In the genomic region with DNA sequence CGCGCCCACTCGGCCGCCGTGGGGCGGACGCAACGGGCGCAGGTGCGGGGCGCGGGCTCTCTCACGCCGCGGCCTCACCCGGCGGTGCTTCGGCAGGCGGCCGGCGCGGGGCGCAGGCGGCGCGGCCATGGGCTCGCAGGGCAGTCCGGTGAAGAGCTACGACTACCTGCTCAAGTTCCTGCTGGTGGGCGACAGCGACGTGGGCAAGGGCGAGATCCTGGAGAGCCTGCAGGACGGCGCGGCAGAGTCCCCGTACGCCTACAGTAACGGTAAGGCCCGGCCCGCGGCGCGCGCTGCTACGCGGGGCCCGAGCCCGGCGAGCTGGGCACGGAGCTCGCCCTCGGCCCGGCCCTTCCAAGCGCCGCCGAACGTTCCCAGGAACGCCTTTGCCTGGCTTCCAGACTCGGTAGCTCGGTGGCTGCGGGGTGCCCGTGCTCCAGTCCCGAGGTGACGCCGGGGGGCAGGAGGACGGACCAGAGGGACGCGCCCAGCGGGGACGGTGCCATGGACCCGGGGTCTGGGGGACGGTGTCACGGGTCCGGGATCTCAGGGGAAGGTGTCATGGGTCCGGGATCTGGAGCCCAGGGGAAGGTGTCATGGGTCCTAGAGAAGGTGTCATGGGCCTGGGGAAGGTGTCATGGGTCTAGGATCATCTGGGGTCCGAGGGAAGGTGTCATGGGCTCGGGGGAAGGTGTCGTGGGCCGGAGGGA, we compare ENCODE assay signal across 8 cellular contexts. TPM values are rescaled to one million over a fixed set of nuclear protein-coding genes. Genes with fewer than 3 reads are reported as not detected.
A peak's percentile ranks its signal among the peaks of the same experiment; 100 is the strongest.
DNase-seq lines count a peak whose midpoint lies in the region; ATAC-seq and TF ChIP-seq lines count a peak whose summit lies in the region.

No MANE protein-coding gene starts in this region.

- no peaks in the 10 kb centered on the region for H3K9me3 Mint-ChIP-seq in activated CD4-positive, alpha-beta T cell treated with anti-CD3 and anti-CD28 coated beads for 36 hours (ENCODE audit: low read depth)

- H3K4me1 ChIP-seq in PC-3 (ENCODE audit: insufficient read depth, low read length) (peaks cover 28% of the 10 kb centered on the region), neutrophil (ENCODE audit: control insufficient read depth in 1 of 2, insufficient read depth in 1 of 2, low read depth in 1 of 2, low read length in 1 of 2) (peaks cover 63 to 67% of the 10 kb centered on the region in 2 experiments)

- intact Hi-C loops in activated CD4-positive, alpha-beta T cell treated with anti-CD3 and anti-CD28 coated beads for 36 hours (cut with DNase I, micrococcal nuclease), result no loop called here
- intact Hi-C loops in PC-3 (cut with micrococcal nuclease), result no loop called here

- peaks cover 12% of the 10 kb centered on the region; the same call in 1 of the 2 replicates for H4K20me1 ChIP-seq in PC-3 (ENCODE audit: low read length)

- no peak overlapping the region for H3K27ac ChIP-seq in PC-3 (ENCODE audit: low read length)
- peak overlapping the region; percentile 96 for H3K27ac ChIP-seq in neutrophil

- ATAC-seq in activated CD4-positive, alpha-beta T cell treated with anti-CD3 and anti-CD28 coated beads for 36 hours, result no peak
- ATAC-seq in PC-3 (peak; percentile 1; the same call in 1 of the 2 replicates), HG03442 (IDR thresholded peaks at IDR 0.05; ENCODE audit: unreplicated experiment) (no peak), HG03571 (IDR thresholded peaks at IDR 0.05; ENCODE audit: unreplicated experiment) (no peak)

- H3K27me3 ChIP-seq in PC-3 (ENCODE audit: low read length) (no peaks in the 10 kb centered on the region), neutrophil (peaks cover 9% of the 10 kb centered on the region)

- CTCF ChIA-PET in activated CD4-positive, alpha-beta T cell treated with anti-CD3 and anti-CD28 coated beads for 36 hours (lab: Charles Lee), result interaction anchor here (0.5 to 0.6 kb wide), 2 partner anchors 33 to 59 kb away, joined by 3 read pairs; partner anchors contain the start of gene WDR90
- CTCF ChIA-PET in PC-3 (lab: Charles Lee), result interaction anchor here (0.6 to 1.2 kb wide), 2 partner anchors 46 to 71 kb away, joined by 3 read pairs; partner anchors contain the start of gene METTL26

- H3K27me3 Mint-ChIP-seq in activated CD4-positive, alpha-beta T cell treated with anti-CD3 and anti-CD28 coated beads for 36 hours, result no peaks in the 10 kb centered on the region

- peak overlapping the region; percentile 69 for H3K27ac Mint-ChIP-seq in activated CD4-positive, alpha-beta T cell treated with anti-CD3 and anti-CD28 coated beads for 36 hours

- H3K4me3 Mint-ChIP-seq in activated CD4-positive, alpha-beta T cell treated with anti-CD3 and anti-CD28 coated beads for 36 hours, result peak overlapping the region; percentile 79

- H3K4me3 ChIP-seq in PC-3 (ENCODE audit: low read length) (peak overlapping the region; percentile 91), epithelial cell of esophagus (ENCODE audit: low read length) (peak overlapping the region; percentile 88), neutrophil (ENCODE audit: low read depth in 1 of 2, low read length in 1 of 2) (peak overlapping the region; percentile 72 to 73)

- peak overlapping the region; percentile 97 for H3K4me2 ChIP-seq in PC-3 (ENCODE audit: low read length)

- H3K36me3 Mint-ChIP-seq in activated CD4-positive, alpha-beta T cell treated with anti-CD3 and anti-CD28 coated beads for 36 hours (ENCODE audit: low read depth), result peaks cover 13% of the 10 kb centered on the region

- no peak for TF ChIP-seq CTCF in PC-3 (conservative IDR thresholded peaks at IDR 0.05; ENCODE audit: low read depth, low read length)
- no peak for TF ChIP-seq CTCF in epithelial cell of esophagus (IDR thresholded peaks at IDR 0.05; ENCODE audit: insufficient read depth, low read depth, low read length, missing control alignments)
- TF ChIP-seq CTCF in neutrophil (IDR thresholded peaks at IDR 0.05), result no peak

- peak; percentile 47 for DNase-seq in activated CD4-positive, alpha-beta T cell treated with anti-CD3 and anti-CD28 coated beads for 36 hours
- DNase-seq in activated CD4-positive, alpha-beta T cell treated with anti-CD3 and anti-CD28 coated beads, Interleukin-2, amount 50 U/mL, for 1 hour, result no peak
- DNase-seq in PC-3, result peak; percentile 23
- peak; percentile 54 for DNase-seq in epithelial cell of esophagus (ENCODE audit: low read depth)
- no peak for DNase-seq in erythroblast (lab: John Stamatoyannopoulos, UW)

- no TSS peak for BruUV-seq in PC-3 (replicated peaks; lab: Mats Ljungman, UMichigan)

- no peaks in the 10 kb centered on the region for H3F3A ChIP-seq in PC-3 (ENCODE audit: low read length, unreplicated experiment)

- H3K36me3 ChIP-seq in PC-3 (ENCODE audit: low read depth, low read length), result no peaks in the 10 kb centered on the region
- H3K36me3 ChIP-seq in neutrophil, result no peaks in the 10 kb centered on the region

- H3K79me2 ChIP-seq in PC-3 (ENCODE audit: low read length), result peaks cover 63% of the 10 kb centered on the region

- peak overlapping the region; percentile 69 for H3K9ac ChIP-seq in PC-3 (ENCODE audit: low read length)

- POLR2A ChIA-PET in activated CD4-positive, alpha-beta T cell treated with anti-CD3 and anti-CD28 coated beads for 36 hours (lab: Charles Lee), result no interaction called here
- POLR2A ChIA-PET in PC-3 (lab: Charles Lee; ENCODE audit: unreplicated experiment), result no interaction called here

- TF ChIP-seq POLR2A in erythroblast (IDR thresholded peaks at IDR 0.05; ENCODE audit: low read length), result no peak

- H3K4me1 Mint-ChIP-seq in activated CD4-positive, alpha-beta T cell treated with anti-CD3 and anti-CD28 coated beads for 36 hours, result peaks cover 22% of the 10 kb centered on the region

- H3K9me3 ChIP-seq in PC-3 (ENCODE audit: low read length) (no peaks in the 10 kb centered on the region), neutrophil (no peaks in the 10 kb centered on the region)

- no peaks in the 10 kb centered on the region for H3K9me2 ChIP-seq in PC-3 (replicated peaks; ENCODE audit: low read length)

- H2AFZ ChIP-seq in PC-3 (ENCODE audit: low read length), result peak overlapping the region; percentile 57; the same call in 1 of the 2 replicates

RNA-seq across cellular contexts. Expression of gene RAB40C, which starts 0.5 kb away (rescaled TPM):
- total RNA-seq in activated CD4-positive, alpha-beta T cell treated with anti-CD3 and anti-CD28 coated beads for 36 hours, result 1 to 10 TPM; 8.9 to 9.6 TPM
- total RNA-seq in PC-3 (2014; rRNA removed), result 19.5 and 27.0 TPM in 2 replicates

RNA-seq across cellular contexts. Expression of gene PIGQ, which starts 20.6 kb away (rescaled TPM):
- total RNA-seq in activated CD4-positive, alpha-beta T cell treated with anti-CD3 and anti-CD28 coated beads for 36 hours, result 10 to 100 TPM; 24.2 to 24.7 TPM
- total RNA-seq in PC-3 (2014; rRNA removed), result 36.0 and 43.8 TPM in 2 replicates

RNA-seq across cellular contexts. Expression of gene NHLRC4, which starts 23.5 kb away (rescaled TPM):
- under 1 TPM; 0.19 to 0.87 TPM for total RNA-seq in activated CD4-positive, alpha-beta T cell treated with anti-CD3 and anti-CD28 coated beads for 36 hours
- 0.44 TPM in 1 of 2 replicates, not detected in the other for total RNA-seq in PC-3 (2014; rRNA removed)

RNA-seq across cellular contexts. Expression of gene PRR35, which starts 30.1 kb away (rescaled TPM):
- total RNA-seq in activated CD4-positive, alpha-beta T cell treated with anti-CD3 and anti-CD28 coated beads for 36 hours, result not detected
- total RNA-seq in PC-3 (2014; rRNA removed), result not detected in 2 replicates

RNA-seq across cellular contexts. Expression of gene WFIKKN1, which starts 40.5 kb away (rescaled TPM):
- 1 to 10 TPM in 1 of 2 experiments, under 1 TPM in 1; 0.74 to 1.1 TPM for total RNA-seq in activated CD4-positive, alpha-beta T cell treated with anti-CD3 and anti-CD28 coated beads for 36 hours
- total RNA-seq in PC-3 (2014; rRNA removed), result 0.11 and 0.40 TPM in 2 replicates

Comparison
In these comparisons a context has a peak if more than half of its experiments do, and no peak if none do; other contexts are left out.
1. DNase-seq: peak in activated CD4-positive, alpha-beta T cell treated with anti-CD3 and anti-CD28 coated beads for 36 hours (single experiment), PC-3 (single experiment) and epithelial cell of esophagus (single experiment); none in activated CD4-positive, alpha-beta T cell treated with anti-CD3 and anti-CD28 coated beads, Interleukin-2, amount 50 U/mL, for 1 hour (single experiment) and erythroblast (0 of 2).
2. Peak in every context shown above with its lines, with median percentiles within 50 percentile points of each other: H3K4me3 ChIP-seq.